1 cellular context compared by ENCODE assay signal in genomic region chr1:10901894-10902805, GRCh38.
TF ChIP-seq lines count a peak whose summit lies in the region.

No MANE protein-coding gene starts in this region.

TF ChIP-seq in Ishikawa, 13 proteins besides CTCF, POLR2A, EP300 and RAD21 (continued from another document):
- TF ChIP-seq, protein P1, sequence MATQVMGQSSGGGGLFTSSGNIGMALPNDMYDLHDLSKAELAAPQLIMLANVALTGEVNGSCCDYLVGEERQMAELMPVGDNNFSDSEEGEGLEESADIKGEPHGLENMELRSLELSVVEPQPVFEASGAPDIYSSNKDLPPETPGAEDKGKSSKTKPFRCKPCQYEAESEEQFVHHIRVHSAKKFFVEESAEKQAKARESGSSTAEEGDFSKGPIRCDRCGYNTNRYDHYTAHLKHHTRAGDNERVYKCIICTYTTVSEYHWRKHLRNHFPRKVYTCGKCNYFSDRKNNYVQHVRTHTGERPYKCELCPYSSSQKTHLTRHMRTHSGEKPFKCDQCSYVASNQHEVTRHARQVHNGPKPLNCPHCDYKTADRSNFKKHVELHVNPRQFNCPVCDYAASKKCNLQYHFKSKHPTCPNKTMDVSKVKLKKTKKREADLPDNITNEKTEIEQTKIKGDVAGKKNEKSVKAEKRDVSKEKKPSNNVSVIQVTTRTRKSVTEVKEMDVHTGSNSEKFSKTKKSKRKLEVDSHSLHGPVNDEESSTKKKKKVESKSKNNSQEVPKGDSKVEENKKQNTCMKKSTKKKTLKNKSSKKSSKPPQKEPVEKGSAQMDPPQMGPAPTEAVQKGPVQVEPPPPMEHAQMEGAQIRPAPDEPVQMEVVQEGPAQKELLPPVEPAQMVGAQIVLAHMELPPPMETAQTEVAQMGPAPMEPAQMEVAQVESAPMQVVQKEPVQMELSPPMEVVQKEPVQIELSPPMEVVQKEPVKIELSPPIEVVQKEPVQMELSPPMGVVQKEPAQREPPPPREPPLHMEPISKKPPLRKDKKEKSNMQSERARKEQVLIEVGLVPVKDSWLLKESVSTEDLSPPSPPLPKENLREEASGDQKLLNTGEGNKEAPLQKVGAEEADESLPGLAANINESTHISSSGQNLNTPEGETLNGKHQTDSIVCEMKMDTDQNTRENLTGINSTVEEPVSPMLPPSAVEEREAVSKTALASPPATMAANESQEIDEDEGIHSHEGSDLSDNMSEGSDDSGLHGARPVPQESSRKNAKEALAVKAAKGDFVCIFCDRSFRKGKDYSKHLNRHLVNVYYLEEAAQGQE (IDR thresholded peaks at IDR 0.05; ENCODE audit: low read depth) = no peak
- TF ChIP-seq FOXM1 (IDR thresholded peaks at IDR 0.05; ENCODE audit: borderline replicate concordance, low read depth) (no peak), TAF1 (IDR thresholded peaks at IDR 0.05; ENCODE audit: low read depth) (no peak), NFIC (IDR thresholded peaks at IDR 0.05) (no peak), TEAD4 (IDR thresholded peaks at IDR 0.05) (no peak), CREB1 (IDR thresholded peaks at IDR 0.05; ENCODE audit: low read depth) (no peak)
